19 cellular contexts compared by ENCODE assay signal in the genomic region with DNA sequence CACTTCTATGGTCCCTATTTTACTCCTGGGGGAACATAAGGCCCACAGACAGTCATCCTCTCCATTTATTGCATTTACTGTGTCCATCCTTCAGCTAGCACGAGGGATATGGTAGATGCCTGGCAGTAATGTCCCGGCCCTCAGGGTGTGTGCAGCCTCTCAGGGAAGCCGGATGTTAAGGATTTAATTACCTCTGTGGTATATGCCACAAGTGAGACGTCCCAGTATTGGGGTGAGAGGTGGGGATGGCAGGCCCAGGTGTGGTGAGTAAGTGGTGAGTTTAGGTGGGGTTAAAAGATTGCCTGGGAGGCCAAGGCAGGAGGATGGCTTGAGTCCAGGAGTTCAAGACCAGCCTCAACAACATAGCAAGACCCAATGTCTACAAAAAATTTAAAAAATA.
"Had no signal": no experiment of that assay in that cellular context is flagged by ENCODE, and none has a peak within 500 bp of the region (broad histone marks: within the 10 kb centered on the region; RNA-seq: fewer than 3 reads in every experiment).

No MANE protein-coding gene starts in this region.

- H3K4me1 ChIP-seq: left lung, prostate gland, thyroid gland, upper lobe of right lung had no signal

- H3K4me3 ChIP-seq: left lung, prostate gland, spleen, thyroid gland, upper lobe of right lung had no signal

- DNase-seq: activated B cell treated with CpG ODN at 0.5 μM for 24 hours; activated CD4-positive, alpha-beta T cell treated with anti-CD3 and anti-CD28 coated beads for 36 hours; activated CD4-positive, alpha-beta T cell treated with anti-CD3 and anti-CD28 coated beads, Interleukin-2, amount 50 U/mL, for 48 hours; activated naive CD4-positive, alpha-beta T cell treated with Interleukin-2 at 50 U/mL for 16 hours; activated naive CD8-positive, alpha-beta T cell treated with anti-CD3 and anti-CD28 coated beads for 36 hours; activated T-cell treated with anti-CD3 and anti-CD28 coated beads, Interleukin-2, amount 50 U/mL, for 48 hours; cerebellar nuclear complex; cortex of kidney; foreskin fibroblast; kidney; natural killer cell; spleen; stimulated activated CD4-positive, alpha-beta T cell treated with anti-CD3 and anti-CD28 coated beads, Interleukin-4, amount 100 ng/mL, for 1 hour; stimulated activated naive CD4-positive, alpha-beta T cell; T1000; thyroid gland; upper lobe of right lung had no signal

- H3K36me3 ChIP-seq: left lung, prostate gland, spleen, thyroid gland, upper lobe of right lung had no signal

- H3K27me3 ChIP-seq: left lung, spleen, thyroid gland, upper lobe of right lung had no signal

- H3K9me3 ChIP-seq: left lung, prostate gland, spleen, thyroid gland, upper lobe of right lung had no signal

- ATAC-seq: activated CD4-positive, alpha-beta T cell treated with anti-CD3 and anti-CD28 coated beads for 36 hours; left lung; natural killer cell; upper lobe of right lung had no signal

- H3K27ac ChIP-seq: left lung, prostate gland, spleen, thyroid gland, upper lobe of right lung had no signal
